Comparison of ENCODE assay signal across 1 cellular context in genomic region chr14:50403433-50403832, GRCh38.
TF ChIP-seq lines count a peak whose summit lies in the region.

No MANE protein-coding gene starts in this region.

TF ChIP-seq in WTC11, 78 proteins besides CTCF, POLR2A, EP300 and RAD21 (continued from another document):
- TF ChIP-seq ZNF512 (CRISPR knock-in tag; IDR thresholded peaks at IDR 0.05; ENCODE audit: borderline replicate concordance), result no peak
- no peak for TF ChIP-seq SOX15 (CRISPR knock-in tag; IDR thresholded peaks at IDR 0.05)
- no peak for TF ChIP-seq IRF2 (CRISPR knock-in tag; IDR thresholded peaks at IDR 0.05; ENCODE audit: borderline replicate concordance, low read depth)
- TF ChIP-seq EMX1 (CRISPR knock-in tag; IDR thresholded peaks at IDR 0.05), result no peak
- TF ChIP-seq ETV6 (CRISPR knock-in tag; IDR thresholded peaks at IDR 0.05), result no peak
- no peak for TF ChIP-seq GTF2I (CRISPR knock-in tag; conservative IDR thresholded peaks at IDR 0.05)
- TF ChIP-seq E2F1 (CRISPR knock-in tag; IDR thresholded peaks at IDR 0.05), result no peak
- TF ChIP-seq JAZF1 (CRISPR knock-in tag; IDR thresholded peaks at IDR 0.05), result no peak
